ENCODE assay signal across 1 cellular context in genomic region chr19:39544920-39545319, GRCh38.
TF ChIP-seq lines count a peak whose summit lies in the region.

No MANE protein-coding gene starts in this region.

TF ChIP-seq in HepG2, 621 proteins besides CTCF, POLR2A, EP300 and RAD21:
- TF ChIP-seq ZNF501 (CRISPR knock-in tag; IDR thresholded peaks at IDR 0.05) (no peak), ISX (CRISPR knock-in tag; conservative IDR thresholded peaks at IDR 0.05) (no peak), NCOR1 (IDR thresholded peaks at IDR 0.05; ENCODE audit: borderline replicate concordance, low read length) (no peak), REXO4 (CRISPR knock-in tag; IDR thresholded peaks at IDR 0.05; ENCODE audit: borderline replicate concordance) (no peak), ELF4 (CRISPR knock-in tag; IDR thresholded peaks at IDR 0.05; ENCODE audit: borderline replicate concordance) (no peak), KMT2A (CRISPR knock-in tag; IDR thresholded peaks at IDR 0.05) (no peak), MIER2 (CRISPR knock-in tag; IDR thresholded peaks at IDR 0.05) (no peak), MAZ (IDR thresholded peaks at IDR 0.05; ENCODE audit: borderline replicate concordance, low read depth, low read length) (no peak), MAZ (CRISPR knock-in tag; IDR thresholded peaks at IDR 0.05; ENCODE audit: low read depth) (no peak), PAX8 (CRISPR knock-in tag; IDR thresholded peaks at IDR 0.05; ENCODE audit: borderline replicate concordance) (no peak), BRF2 (CRISPR knock-in tag; IDR thresholded peaks at IDR 0.05) (no peak), ZNF101 (CRISPR knock-in tag; IDR thresholded peaks at IDR 0.05; ENCODE audit: borderline replicate concordance, low read depth) (no peak), DZIP1 (CRISPR knock-in tag; IDR thresholded peaks at IDR 0.05) (no peak), SAFB2 (CRISPR knock-in tag; IDR thresholded peaks at IDR 0.05; ENCODE audit: borderline replicate concordance, low read depth) (no peak), ZNF7 (CRISPR knock-in tag; IDR thresholded peaks at IDR 0.05) (no peak), ZNF616 (CRISPR knock-in tag; IDR thresholded peaks at IDR 0.05; ENCODE audit: low read depth) (no peak), ZNF777 (CRISPR knock-in tag; IDR thresholded peaks at IDR 0.05) (no peak)
- TF ChIP-seq, protein P1, sequence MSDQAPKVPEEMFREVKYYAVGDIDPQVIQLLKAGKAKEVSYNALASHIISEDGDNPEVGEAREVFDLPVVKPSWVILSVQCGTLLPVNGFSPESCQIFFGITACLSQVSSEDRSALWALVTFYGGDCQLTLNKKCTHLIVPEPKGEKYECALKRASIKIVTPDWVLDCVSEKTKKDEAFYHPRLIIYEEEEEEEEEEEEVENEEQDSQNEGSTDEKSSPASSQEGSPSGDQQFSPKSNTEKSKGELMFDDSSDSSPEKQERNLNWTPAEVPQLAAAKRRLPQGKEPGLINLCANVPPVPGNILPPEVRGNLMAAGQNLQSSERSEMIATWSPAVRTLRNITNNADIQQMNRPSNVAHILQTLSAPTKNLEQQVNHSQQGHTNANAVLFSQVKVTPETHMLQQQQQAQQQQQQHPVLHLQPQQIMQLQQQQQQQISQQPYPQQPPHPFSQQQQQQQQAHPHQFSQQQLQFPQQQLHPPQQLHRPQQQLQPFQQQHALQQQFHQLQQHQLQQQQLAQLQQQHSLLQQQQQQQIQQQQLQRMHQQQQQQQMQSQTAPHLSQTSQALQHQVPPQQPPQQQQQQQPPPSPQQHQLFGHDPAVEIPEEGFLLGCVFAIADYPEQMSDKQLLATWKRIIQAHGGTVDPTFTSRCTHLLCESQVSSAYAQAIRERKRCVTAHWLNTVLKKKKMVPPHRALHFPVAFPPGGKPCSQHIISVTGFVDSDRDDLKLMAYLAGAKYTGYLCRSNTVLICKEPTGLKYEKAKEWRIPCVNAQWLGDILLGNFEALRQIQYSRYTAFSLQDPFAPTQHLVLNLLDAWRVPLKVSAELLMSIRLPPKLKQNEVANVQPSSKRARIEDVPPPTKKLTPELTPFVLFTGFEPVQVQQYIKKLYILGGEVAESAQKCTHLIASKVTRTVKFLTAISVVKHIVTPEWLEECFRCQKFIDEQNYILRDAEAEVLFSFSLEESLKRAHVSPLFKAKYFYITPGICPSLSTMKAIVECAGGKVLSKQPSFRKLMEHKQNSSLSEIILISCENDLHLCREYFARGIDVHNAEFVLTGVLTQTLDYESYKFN (CRISPR knock-in tag; conservative IDR thresholded peaks at IDR 0.05) = no peak
